ENCODE assay signal across 8 cellular contexts in genomic region chr17:17712268-17712924, GRCh38. TPM values are rescaled to one million over a fixed set of nuclear protein-coding genes. Genes with fewer than 3 reads are reported as not detected.
DNase-seq lines count a peak whose midpoint lies in the region; ATAC-seq, FAIRE-seq and TF ChIP-seq lines count a peak whose summit lies in the region.

No MANE protein-coding gene starts in this region.

- no peak overlapping the region for H3K27ac Mint-ChIP-seq in nephron progenitor cell

- TF ChIP-seq CTCF in astrocyte of the spinal cord (IDR thresholded peaks at IDR 0.05; ENCODE audit: low read depth, low read length), result no peak
- TF ChIP-seq CTCF in nephron progenitor cell (IDR thresholded peaks at IDR 0.05), result no peak

- no peak overlapping the region for H3K4me3 ChIP-seq in astrocyte of the spinal cord (ENCODE audit: low read depth, low read length)

- no peak for FAIRE-seq in frontal cortex (lab: Jason Lieb, UNC)

- peaks cover 82% of the 10 kb centered on the region for H3K4me1 Mint-ChIP-seq in nephron progenitor cell

- no peaks in the 10 kb centered on the region for H3K36me3 Mint-ChIP-seq in nephron progenitor cell (ENCODE audit: low read depth)

- peak overlapping the region; percentile 18 for H3K4me3 Mint-ChIP-seq in nephron progenitor cell

- ATAC-seq in GM19397 (IDR thresholded peaks at IDR 0.05; ENCODE audit: unreplicated experiment) (peak; percentile 79), HG03565 (IDR thresholded peaks at IDR 0.05; ENCODE audit: unreplicated experiment) (peak; percentile 92)

- peaks cover 12% of the 10 kb centered on the region for H3K27me3 Mint-ChIP-seq in nephron progenitor cell (ENCODE audit: low read depth, poor library complexity)

- DNase-seq in CD1c-positive myeloid dendritic cell (ENCODE audit: extremely low spot score) (peak; percentile 45), astrocyte of the spinal cord (ENCODE audit: low read depth, low spot score) (peak; percentile 73), nephron progenitor cell (no peak), AML-193 (lab: John Stamatoyannopoulos, UW) (no peak), frontal cortex (ENCODE audit: low spot score in 2 of 2) (no peak), inferior parietal cortex (ENCODE audit: extremely low spot score) (no peak)

- H3K9me3 Mint-ChIP-seq in nephron progenitor cell, result no peaks in the 10 kb centered on the region

- in situ Hi-C loops in astrocyte of the spinal cord (cut with HindIII; ENCODE audit: low sequenced_read_pairs), result no loop called here

RNA-seq across cellular contexts. Expression of gene RAI1, which starts 31.1 kb away (rescaled TPM):
- 16.7 TPM for total RNA-seq in frontal cortex

Comparison
In these comparisons a context has a peak if more than half of its experiments do, and no peak if none do; other contexts are left out.
1. DNase-seq: peak in CD1c-positive myeloid dendritic cell (single experiment) and astrocyte of the spinal cord (single experiment); none in nephron progenitor cell (single experiment), AML-193 (0 of 2), frontal cortex (0 of 2) and inferior parietal cortex (single experiment).